In the genomic region with DNA sequence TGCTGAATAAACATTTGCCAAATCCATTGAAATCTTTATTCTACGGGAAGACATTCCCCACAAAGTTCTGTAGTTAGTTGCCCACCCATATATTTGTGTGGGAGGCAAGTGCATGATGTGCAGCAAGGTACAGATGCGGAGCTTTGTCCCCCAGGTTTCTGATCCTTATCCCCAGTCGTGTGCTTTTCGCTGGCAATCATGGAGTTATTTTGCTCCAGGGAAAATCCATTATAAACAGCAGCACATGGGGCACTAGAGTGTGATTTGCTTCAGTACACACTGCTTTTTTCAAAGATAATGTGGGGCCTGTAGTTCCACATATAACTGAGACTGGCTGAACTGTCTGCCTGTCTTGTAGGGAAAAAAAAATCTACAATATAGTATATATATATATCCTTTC, we compare ENCODE assay signal across 26 cellular contexts.
"Had no signal": no experiment of that assay in that cellular context is flagged by ENCODE, and none has a peak within 500 bp of the region (broad histone marks: within the 10 kb centered on the region; RNA-seq: fewer than 3 reads in every experiment).

No MANE protein-coding gene starts in this region.

- H3K4me1 ChIP-seq: breast epithelium had no signal

- H3K9me3 ChIP-seq: breast epithelium, MG63 had no signal

- ATAC-seq: activated CD4-positive, CD25-positive, alpha-beta regulatory T cell treated with anti-CD3 and anti-CD28 coated beads, Interleukin-2, amount 50 U/mL, for 24 hours; activated CD8-positive, alpha-beta T cell treated with anti-CD3 and anti-CD28 coated beads, Interleukin-2, amount 10 ng/mL, durations not matched to agents 7 days and 5 days; activated T-helper 17 cell treated with anti-CD3 and anti-CD28 coated beads, Interleukin-2, amount 50 U/mL, for 72 hours; Panc1; Right ventricle myocardium inferior had no signal

- H3K27me3 ChIP-seq: breast epithelium, MG63 had no signal

- DNase-seq: activated CD4-positive, alpha-beta T cell treated with anti-CD3 and anti-CD28 coated beads for 4 hours; activated CD4-positive, alpha-beta T cell treated with anti-CD3 and anti-CD28 coated beads, Interleukin-2, amount 50 U/mL, for 4 hours; activated CD8-positive, alpha-beta T cell treated with anti-CD3 and anti-CD28 coated beads, Interleukin-2, amount 10 ng/mL, durations not matched to agents 7 days and 5 days; activated gamma-delta T cell; activated naive CD4-positive, alpha-beta T cell treated with anti-CD3 and anti-CD28 coated beads for 36 hours; activated T-cell treated with anti-CD3 and anti-CD28 coated beads, Interleukin-2, amount 50 U/mL, for 48 hours; amygdala; caudate nucleus; MG63; MV-4-11; NCI-H1092 treated with DMSO at 0.1 percent for 48 hours; NCI-H1417 treated with DMSO at 0.1 percent for 48 hours; NCI-H187 treated with DMSO at 0.1 percent for 48 hours; NCI-H2107; NCI-H446 treated with DMSO at 0.1 percent for 48 hours; NCI-H524 treated with DMSO at 0.1 percent for 48 hours; NK-92 treated with Interleukin-12 subunit alpha and Interleukin-12 subunit beta, amount 100 ng/mL, for 24 hours; OCI-M1; RPMI8226 had no signal

- H3K36me3 ChIP-seq: MG63 had no signal

- H3K9me3 Mint-ChIP-seq: activated naive CD4-positive, alpha-beta T cell treated with anti-CD3 and anti-CD28 coated beads for 36 hours; activated T-helper 17 cell treated with anti-CD3 and anti-CD28 coated beads, Interleukin-2, amount 50 U/mL, for 72 hours; T-helper 1 cell treated with Interleukin-12 subunit alpha and Interleukin-12 subunit beta and Interleukin-4 antibody, amounts not matched to agents 30 μg/mL and 1 μg/mL, for 36 hours had no signal

- H3K27me3 Mint-ChIP-seq: activated T-helper 17 cell treated with anti-CD3 and anti-CD28 coated beads, Interleukin-2, amount 50 U/mL, for 72 hours had no signal

- H3K4me1 Mint-ChIP-seq: activated T-helper 17 cell treated with anti-CD3 and anti-CD28 coated beads, Interleukin-2, amount 50 U/mL, for 72 hours had no signal

- H3K4me3 Mint-ChIP-seq: activated CD8-positive, alpha-beta T cell treated with anti-CD3 and anti-CD28 coated beads, Interleukin-2, amount 10 ng/mL, durations not matched to agents 7 days and 5 days; activated naive CD4-positive, alpha-beta T cell treated with anti-CD3 and anti-CD28 coated beads for 36 hours; activated naive CD8-positive, alpha-beta T cell; activated T-helper 17 cell treated with anti-CD3 and anti-CD28 coated beads, Interleukin-2, amount 50 U/mL, for 72 hours; T-helper 1 cell treated with Interleukin-12 subunit alpha and Interleukin-12 subunit beta and Interleukin-4 antibody, amounts not matched to agents 30 μg/mL and 1 μg/mL, for 36 hours had no signal

- H3K36me3 Mint-ChIP-seq: activated naive CD8-positive, alpha-beta T cell had no signal

- H3K27ac Mint-ChIP-seq: activated CD8-positive, alpha-beta T cell treated with anti-CD3 and anti-CD28 coated beads, Interleukin-2, amount 10 ng/mL, durations not matched to agents 7 days and 5 days; activated naive CD4-positive, alpha-beta T cell treated with anti-CD3 and anti-CD28 coated beads for 36 hours; activated naive CD8-positive, alpha-beta T cell; activated T-helper 17 cell treated with anti-CD3 and anti-CD28 coated beads, Interleukin-2, amount 50 U/mL, for 72 hours; T-helper 1 cell treated with Interleukin-12 subunit alpha and Interleukin-12 subunit beta and Interleukin-4 antibody, amounts not matched to agents 30 μg/mL and 1 μg/mL, for 36 hours had no signal

- H3K4me3 ChIP-seq: breast epithelium, MG63 had no signal
